In the genomic region with DNA sequence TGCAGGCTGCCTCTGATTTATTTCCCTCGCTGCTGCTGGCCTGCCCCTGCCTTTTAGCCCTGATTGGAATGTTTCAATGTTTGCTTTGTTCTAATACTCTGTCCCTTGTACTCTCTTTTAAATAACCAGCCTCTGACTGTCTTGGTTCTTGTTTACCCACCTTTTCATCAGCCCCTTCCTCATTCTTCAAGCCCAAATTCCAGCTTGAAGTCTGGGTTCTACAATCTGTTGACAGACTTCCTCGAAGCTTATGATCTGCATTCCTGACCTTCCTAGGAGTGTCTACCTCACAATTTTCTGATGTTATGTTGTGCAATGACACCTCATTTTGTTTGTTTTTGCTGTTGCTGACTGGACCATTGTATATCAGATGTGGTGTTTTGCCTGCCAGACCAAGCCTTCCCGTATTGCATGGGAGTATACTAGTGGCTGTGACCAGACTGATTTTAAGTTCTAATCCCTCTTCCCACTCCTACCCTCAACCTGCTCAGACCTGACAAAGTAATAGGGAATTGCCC, we compare ENCODE assay signal across 16 cellular contexts. TPM values are rescaled to one million over a fixed set of nuclear protein-coding genes. Genes with fewer than 3 reads are reported as not detected.
A peak's percentile ranks its signal among the peaks of the same experiment; 100 is the strongest.
DNase-seq lines count a peak whose midpoint lies in the region; ATAC-seq and TF ChIP-seq lines count a peak whose summit lies in the region.
"Had no signal": no experiment of that assay in that cellular context is flagged by ENCODE, and none has a peak within 500 bp of the region (broad histone marks: within the 10 kb centered on the region; RNA-seq: fewer than 3 reads in every experiment).

No MANE protein-coding gene starts in this region.

- H2BK5ac ChIP-seq in trophoblast cell (ENCODE audit: low read depth, low read length, poor library complexity) = no peak overlapping the region

- H2AFZ ChIP-seq in trophoblast cell (ENCODE audit: insufficient read depth, low read length, poor library complexity) = no peak overlapping the region

- ATAC-seq in GM18502 (IDR thresholded peaks at IDR 0.05; ENCODE audit: poor library complexity, unreplicated experiment) = no peak
- ATAC-seq in GM21515 (IDR thresholded peaks at IDR 0.05; ENCODE audit: unreplicated experiment) = no peak
- ATAC-seq: naive thymus-derived CD4-positive, alpha-beta T cell had no signal

- no peaks in the 10 kb centered on the region for H3K9me3 ChIP-seq in trophoblast cell (ENCODE audit: insufficient read depth, low read depth, low read length)
- H3K9me3 ChIP-seq: stomach had no signal

- no peak overlapping the region for H2BK120ac ChIP-seq in trophoblast cell (ENCODE audit: insufficient read depth, low read length, poor library complexity)

- no peak overlapping the region for H3K9ac ChIP-seq in trophoblast cell (ENCODE audit: low read length)

- peak overlapping the region; percentile 29 for H3K4me2 ChIP-seq in trophoblast cell (ENCODE audit: low read length)

- no peak overlapping the region for H3K4me3 ChIP-seq in astrocyte of the spinal cord (ENCODE audit: low read depth, low read length)
- no peak overlapping the region for H3K4me3 ChIP-seq in trophoblast cell (ENCODE audit: low read depth, low read length)
- H3K4me3 ChIP-seq: skin epidermis, stomach had no signal

- no peaks in the 10 kb centered on the region for H3K36me3 Mint-ChIP-seq in activated T-cell treated with anti-CD3 and anti-CD28 coated beads, Interleukin-2, amount 50 U/mL, for 24 hours (ENCODE audit: low read depth)
- H3K36me3 Mint-ChIP-seq: CD14-positive monocyte had no signal

- no peaks in the 10 kb centered on the region for H3K9me3 Mint-ChIP-seq in activated T-cell treated with anti-CD3 and anti-CD28 coated beads, Interleukin-2, amount 50 U/mL, for 24 hours

- peak overlapping the region; percentile 57 for H3K27ac ChIP-seq in trophoblast cell (ENCODE audit: low read depth, low read length)
- H3K27ac ChIP-seq: skin epidermis, stomach had no signal

- peak; percentile 45 for DNase-seq in HuH-7.5 (ENCODE audit: low spot score)
- DNase-seq in astrocyte of the spinal cord (ENCODE audit: low read depth, low spot score) = peak; percentile 11
- DNase-seq in iris pigment epithelial cell (ENCODE audit: low read depth) = peak; percentile 78
- peak; percentile 32 to 70 for DNase-seq in trophoblast cell
- DNase-seq in activated CD4-positive, CD25-positive, alpha-beta regulatory T cell (lab: John Stamatoyannopoulos, UW) = no peak
- no peak for DNase-seq in activated T-cell treated with anti-CD3 and anti-CD28 coated beads, Interleukin-2, amount 50 U/mL, for 24 hours
- DNase-seq: activated naive CD8-positive, alpha-beta T cell treated with anti-CD3 and anti-CD28 coated beads, Interleukin-2, amount 10 ng/mL, durations not matched to agents 7 days and 5 days; H7; MM.1S; naive thymus-derived CD4-positive, alpha-beta T cell; NCI-H2081; stomach had no signal

- no peaks in the 10 kb centered on the region for H3K79me1 ChIP-seq in trophoblast cell (ENCODE audit: low read length)

- peaks cover 0 to 4% of the 10 kb centered on the region in 2 experiments for H3K4me1 ChIP-seq in trophoblast cell (ENCODE audit: control insufficient read depth in 1 of 2, insufficient read depth in 2 of 2, low read length in 2 of 2)

- H3K18ac ChIP-seq in trophoblast cell (ENCODE audit: low read length) = no peak overlapping the region

- no peak for TF ChIP-seq CTCF in astrocyte of the spinal cord (IDR thresholded peaks at IDR 0.05; ENCODE audit: low read depth, low read length)

- no peaks in the 10 kb centered on the region for H3K27me3 ChIP-seq in trophoblast cell (ENCODE audit: insufficient read depth, low read length)
- H3K27me3 ChIP-seq: stomach had no signal

- no peak overlapping the region for H4K8ac ChIP-seq in trophoblast cell (ENCODE audit: low read depth, low read length)

- no peak overlapping the region for H3K4me3 Mint-ChIP-seq in activated T-cell treated with anti-CD3 and anti-CD28 coated beads, Interleukin-2, amount 50 U/mL, for 24 hours
- H3K4me3 Mint-ChIP-seq: activated naive CD8-positive, alpha-beta T cell treated with anti-CD3 and anti-CD28 coated beads, Interleukin-2, amount 10 ng/mL, durations not matched to agents 7 days and 5 days; CD14-positive monocyte; naive thymus-derived CD4-positive, alpha-beta T cell had no signal

- H4K91ac ChIP-seq in trophoblast cell (ENCODE audit: low read depth, low read length) = no peak overlapping the region

- no peak overlapping the region for H3K14ac ChIP-seq in trophoblast cell (ENCODE audit: low read length)

- no peak overlapping the region for H2AK5ac ChIP-seq in trophoblast cell (ENCODE audit: low read length)

- H3K27me3 Mint-ChIP-seq in activated T-cell treated with anti-CD3 and anti-CD28 coated beads, Interleukin-2, amount 50 U/mL, for 24 hours = no peaks in the 10 kb centered on the region
- H3K27me3 Mint-ChIP-seq: activated naive CD8-positive, alpha-beta T cell treated with anti-CD3 and anti-CD28 coated beads, Interleukin-2, amount 10 ng/mL, durations not matched to agents 7 days and 5 days; naive thymus-derived CD4-positive, alpha-beta T cell had no signal

- peaks cover 11% of the 10 kb centered on the region for H3K4me1 Mint-ChIP-seq in activated T-cell treated with anti-CD3 and anti-CD28 coated beads, Interleukin-2, amount 50 U/mL, for 24 hours (ENCODE audit: low read depth)

- no CpG with 5 or more reads among the region's 3 CpGs for WGBS in trophoblast cell (ENCODE audit: extremely low coverage, insufficient coverage, insufficient read length)

- H2BK12ac ChIP-seq in trophoblast cell (ENCODE audit: low read length) = no peak overlapping the region

- no peak overlapping the region for H3K4ac ChIP-seq in trophoblast cell (ENCODE audit: low read depth, low read length)

- H4K12ac ChIP-seq in trophoblast cell (ENCODE audit: low read depth, low read length) = no peak overlapping the region

- H3K79me2 ChIP-seq in trophoblast cell (ENCODE audit: control insufficient read depth, insufficient read depth, low read length, poor library complexity) = no peaks in the 10 kb centered on the region

- no peak overlapping the region for H3K27ac Mint-ChIP-seq in activated T-cell treated with anti-CD3 and anti-CD28 coated beads, Interleukin-2, amount 50 U/mL, for 24 hours
- H3K27ac Mint-ChIP-seq: activated naive CD8-positive, alpha-beta T cell treated with anti-CD3 and anti-CD28 coated beads, Interleukin-2, amount 10 ng/mL, durations not matched to agents 7 days and 5 days; CD14-positive monocyte had no signal

- no peaks in the 10 kb centered on the region for H3K36me3 ChIP-seq in trophoblast cell (ENCODE audit: control insufficient read depth in 1 of 2, insufficient read depth in 2 of 2, low read length in 2 of 2)
- H3K36me3 ChIP-seq: stomach had no signal

- in situ Hi-C loops in astrocyte of the spinal cord (cut with HindIII; ENCODE audit: low sequenced_read_pairs) = no loop called here

- no peak overlapping the region for H3K23ac ChIP-seq in trophoblast cell (ENCODE audit: low read length)

RNA-seq across cellular contexts. Expression of gene APOBEC4, which starts 46.6 kb away (rescaled TPM):
- not detected in 2 replicates for polyA plus RNA-seq in trophoblast cell (2013)
- polyA plus RNA-seq: CD14-positive monocyte, stomach had no signal

Comparison
In these comparisons a context has a peak if more than half of its experiments do, and no peak if none do; other contexts are left out.
1. DNase-seq: peak in HuH-7.5 (single experiment), astrocyte of the spinal cord (single experiment), iris pigment epithelial cell (single experiment) and trophoblast cell (2 of 2); none in activated CD4-positive, CD25-positive, alpha-beta regulatory T cell (0 of 4) and activated T-cell treated with anti-CD3 and anti-CD28 coated beads, Interleukin-2, amount 50 U/mL, for 24 hours (single experiment).